Comparison of ENCODE assay signal across 1 cellular context in the genomic region with DNA sequence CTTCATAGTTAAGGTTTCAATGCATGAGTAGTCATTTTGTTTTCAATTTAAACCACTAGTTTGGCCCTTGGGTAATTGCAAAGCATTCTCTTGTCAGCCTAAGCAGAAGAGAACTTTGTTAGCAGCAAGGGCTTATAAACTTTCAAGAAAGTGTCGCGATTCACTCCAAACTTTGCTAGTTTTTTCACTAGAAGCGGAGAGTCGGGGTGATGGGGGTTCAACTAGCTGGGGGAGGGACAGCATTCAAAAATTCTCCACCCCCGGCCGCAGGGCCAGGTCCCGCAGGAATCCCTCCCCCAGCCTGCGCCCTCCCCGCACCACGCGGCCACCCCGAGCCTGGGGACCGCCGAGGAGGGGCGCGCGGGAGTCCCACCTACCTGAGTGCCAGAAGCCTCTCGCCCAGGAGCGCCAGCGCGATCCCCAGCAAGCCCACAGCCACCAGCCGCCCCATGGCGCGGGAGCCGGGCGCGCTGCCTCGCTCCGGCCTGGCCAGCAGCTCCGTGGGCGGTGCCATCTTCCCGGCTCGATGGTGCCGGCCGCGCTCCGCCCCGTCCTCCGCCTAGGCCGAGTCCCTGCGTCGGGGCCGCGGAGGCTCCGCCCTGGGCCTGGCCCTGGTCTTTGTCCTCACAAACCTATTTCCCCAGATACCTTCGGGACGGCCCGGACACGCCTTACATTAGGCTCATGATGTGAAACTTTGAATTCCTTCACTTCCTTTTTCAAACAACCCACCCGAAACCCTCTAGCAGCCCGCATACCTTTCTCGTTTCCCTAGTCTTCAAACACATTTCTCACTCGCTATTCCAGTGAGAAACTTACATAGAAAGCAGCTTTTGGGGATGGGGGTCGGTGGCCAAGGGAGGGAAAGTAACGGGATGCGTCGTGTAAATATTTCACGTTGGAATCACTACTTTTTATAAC.
TF ChIP-seq lines count a peak whose summit lies in the region.

Gene PON2, minus strand, starts transcription at position 528 of the 921 bp plus-strand sequence. Its CDS starts 77 bp downstream, at position 451.

TF ChIP-seq in IMR-90, 13 proteins besides CTCF, POLR2A, EP300 and RAD21:
- TF ChIP-seq MAFK (IDR thresholded peaks at IDR 0.05; ENCODE audit: low read depth, low read length) (no peak), ELK1 (IDR thresholded peaks at IDR 0.05; ENCODE audit: borderline replicate concordance, low read depth, low read length) (no peak), BHLHE40 (IDR thresholded peaks at IDR 0.05; ENCODE audit: low read depth, low read length) (no peak), SMC3 (IDR thresholded peaks at IDR 0.05; ENCODE audit: low read depth, low read length) (no peak), CHD1 (IDR thresholded peaks at IDR 0.05; ENCODE audit: low read depth, low read length) (no peak), FOS (IDR thresholded peaks at IDR 0.05; ENCODE audit: low read depth, low read length) (no peak), RCOR1 (IDR thresholded peaks at IDR 0.05; ENCODE audit: insufficient replicate concordance, low read length) (no peak)
